8 cellular contexts compared by ENCODE assay signal in the genomic region with DNA sequence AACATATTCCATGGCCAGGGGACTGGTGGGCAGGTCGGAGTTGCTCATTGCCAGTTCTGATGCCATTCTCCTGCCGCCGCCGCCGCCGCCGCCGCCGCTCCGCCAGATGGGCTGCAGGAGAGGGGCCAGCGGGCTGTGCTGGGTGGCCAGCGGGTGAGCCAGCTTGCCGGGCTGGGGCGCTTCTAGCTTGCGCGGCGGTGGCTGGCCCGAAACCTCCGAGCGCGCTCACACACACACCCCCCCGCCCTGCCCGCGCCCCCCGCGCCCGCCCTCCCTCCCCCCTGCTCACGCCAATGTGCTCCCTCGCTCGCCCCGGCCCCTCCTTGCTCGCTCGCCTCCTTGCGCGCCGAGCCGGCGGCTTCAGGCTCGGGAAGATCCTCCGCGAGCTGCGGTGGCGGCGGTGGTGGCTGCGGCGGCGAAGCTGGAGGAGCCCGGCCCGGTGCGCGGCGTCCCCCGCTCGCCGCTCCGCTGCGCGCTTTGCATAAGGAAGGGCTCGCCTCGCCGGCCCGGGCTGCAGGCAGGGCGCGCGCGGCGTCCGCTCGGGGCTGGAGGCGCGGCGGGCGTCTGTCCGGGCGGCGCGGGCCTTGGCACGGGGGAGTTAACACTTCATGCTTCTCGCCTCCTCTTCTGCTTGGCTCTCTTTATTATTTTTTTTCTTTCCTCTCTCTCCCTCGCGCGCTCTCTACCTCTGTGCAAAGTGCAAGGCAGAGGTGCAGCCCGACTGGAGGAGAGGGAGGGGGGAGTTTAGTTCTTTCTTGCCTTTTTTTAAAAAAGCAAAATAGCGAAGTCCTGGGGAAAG. TPM values are rescaled to one million over a fixed set of nuclear protein-coding genes. Genes with fewer than 3 reads are reported as not detected.
DNase-seq lines count a peak whose midpoint lies in the region; ATAC-seq and TF ChIP-seq lines count a peak whose summit lies in the region.

No MANE protein-coding gene starts in this region.

- peak overlapping the region; percentile 83 for H2AFZ ChIP-seq in Loucy (ENCODE audit: low read length)

- no peak for ATAC-seq in HG03457 (IDR thresholded peaks at IDR 0.05; ENCODE audit: unreplicated experiment)

- H3K36me3 ChIP-seq in Loucy (ENCODE audit: insufficient read depth, low read length), result no peaks in the 10 kb centered on the region
- H3K36me3 ChIP-seq in effector memory CD4-positive, alpha-beta T cell (ENCODE audit: control insufficient read depth, insufficient read depth, low read length), result no peaks in the 10 kb centered on the region
- H3K36me3 ChIP-seq in stomach, result no peaks in the 10 kb centered on the region

- peak overlapping the region; percentile 90 for H3K4me2 ChIP-seq in Loucy (ENCODE audit: low read depth, low read length, poor library complexity, severe bottlenecking)

- peaks cover 26% of the 10 kb centered on the region for H3K4me1 ChIP-seq in Loucy (ENCODE audit: insufficient read depth, low read length, poor library complexity, severe bottlenecking)
- no peaks in the 10 kb centered on the region for H3K4me1 ChIP-seq in effector memory CD4-positive, alpha-beta T cell (ENCODE audit: control insufficient read depth, insufficient read depth, low read length, poor library complexity, severe bottlenecking)
- H3K4me1 ChIP-seq in stomach, result peaks cover 11 to 44% (median 24%) of the 10 kb centered on the region in 4 donors

- WGBS in stomach, 5 donors, result 0 to 1% (median 0%) methylated on average over 47 to 83 of the region's 84 CpGs

- H3K4me3 ChIP-seq in Loucy (ENCODE audit: low read length, poor library complexity, severe bottlenecking) (peak overlapping the region; percentile 85), stomach (peak overlapping the region; percentile 81 to 89 (median 82))
- H3K4me3 ChIP-seq in effector memory CD4-positive, alpha-beta T cell (ENCODE audit: insufficient read depth, low read depth, low read length, poor library complexity, severe bottlenecking), result peak overlapping the region; percentile 87

- H3K9ac ChIP-seq in Loucy (ENCODE audit: low read depth, low read length, poor library complexity, severe bottlenecking), result peak overlapping the region; percentile 33

- intact Hi-C loops in stomach (cut with DNase I; ENCODE audit: low total_unique reads), result loop anchor here (10.0 kb wide), 1 partner anchor 1095 kb away; no protein-coding TSS in a partner anchor

- TF ChIP-seq CTCF in Loucy (conservative IDR thresholded peaks at IDR 0.05; ENCODE audit: low read length) (no peak), stomach (IDR thresholded peaks at IDR 0.05) (no peak)

- no peaks in the 10 kb centered on the region for H3K27me3 ChIP-seq in Loucy (ENCODE audit: insufficient read depth, low read length, poor library complexity, severe bottlenecking)
- no peaks in the 10 kb centered on the region for H3K27me3 ChIP-seq in effector memory CD4-positive, alpha-beta T cell (replicated peaks; ENCODE audit: control insufficient read depth, insufficient read depth, low read length, poor library complexity, severe bottlenecking)
- no peaks in the 10 kb centered on the region for H3K27me3 ChIP-seq in stomach

- no peak for TF ChIP-seq POLR2A in stomach (IDR thresholded peaks at IDR 0.05)

- peak; percentile 69 for DNase-seq in DMS 273 (lab: John Stamatoyannopoulos, UW; ENCODE audit: unreplicated experiment)
- no peak for DNase-seq in DMS 273 treated with DMSO at 0.1 percent for 48 hours (lab: John Stamatoyannopoulos, UW)
- peak; percentile 69 for DNase-seq in activated CD4-positive, CD25-positive, alpha-beta regulatory T cell treated with anti-CD3 and anti-CD28 coated beads, Interleukin-2, amount 50 U/mL, for 72 hours
- DNase-seq in effector memory CD4-positive, alpha-beta T cell, result peak; percentile 43 to 51 (median 46)
- DNase-seq in lung microvascular endothelial cell (ENCODE audit: low read depth in 2 of 2), result peak; percentile 59 to 74
- peak; percentile 72 for DNase-seq in stomach

- H3K79me2 ChIP-seq in Loucy (ENCODE audit: insufficient read depth, low read length), result no peaks in the 10 kb centered on the region

- H4K20me1 ChIP-seq in Loucy (ENCODE audit: insufficient read depth, low read length, poor library complexity, severe bottlenecking), result no peaks in the 10 kb centered on the region

- peak overlapping the region; percentile 70 for H3K27ac ChIP-seq in effector memory CD4-positive, alpha-beta T cell (ENCODE audit: insufficient read depth, low read length, poor library complexity, severe bottlenecking)
- peak overlapping the region; percentile 94 to 99 (median 96) for H3K27ac ChIP-seq in stomach

- 0 out of 2 replicates have a peak, but pooled peaks cover 3% of the 10 kb centered on the region for H3F3A ChIP-seq in Loucy (ENCODE audit: low read depth)

- TF ChIP-seq EP300 in stomach (IDR thresholded peaks at IDR 0.05), result no peak

- no peaks in the 10 kb centered on the region for H3K9me3 ChIP-seq in Loucy (ENCODE audit: insufficient read depth, low read depth, low read length)
- H3K9me3 ChIP-seq in effector memory CD4-positive, alpha-beta T cell (ENCODE audit: control insufficient read depth, low read length), result no peaks in the 10 kb centered on the region
- no peaks in the 10 kb centered on the region for H3K9me3 ChIP-seq in stomach

- no peaks in the 10 kb centered on the region for H3K9me2 ChIP-seq in Loucy (replicated peaks; ENCODE audit: low read depth, low read length)

RNA-seq across cellular contexts. Expression of a gene that starts 0.5 kb away (rescaled TPM):
- total RNA-seq in lung microvascular endothelial cell (23.8 and 70.0 TPM in 2 replicates), stomach (100 to 1,000 TPM in 1 of 5 donors, 10 to 100 TPM in 4; 11.9 to 159 (median 16.7) TPM)
- polyA plus RNA-seq in stomach, result 10 to 100 TPM in 2 of 3 donors, 1 to 10 TPM in 1; 7.5 to 11.3 (median 10.1) TPM
